ENCODE assay signal across 8 cellular contexts in genomic region chr3:128488995-128489859, GRCh38. TPM values are rescaled to one million over a fixed set of nuclear protein-coding genes. Genes with fewer than 3 reads are reported as not detected.
DNase-seq lines count a peak whose midpoint lies in the region; ATAC-seq, FAIRE-seq and TF ChIP-seq lines count a peak whose summit lies in the region.

No MANE protein-coding gene starts in this region.

- no peak for TF ChIP-seq POLR2A in A549 (IDR thresholded peaks at IDR 0.05; ENCODE audit: low read length)
- TF ChIP-seq POLR2A in stomach (IDR thresholded peaks at IDR 0.05) = no peak

- H3K36me3 ChIP-seq in PC-3 (ENCODE audit: low read depth, low read length) = no peaks in the 10 kb centered on the region
- H3K36me3 ChIP-seq in stomach = no peaks in the 10 kb centered on the region

- TF ChIP-seq RAD21 in A549 (conservative IDR thresholded peaks at IDR 0.05 in 1 of 2, IDR thresholded peaks at IDR 0.05 in 1 of 2) = no peak

- H3K4me3 ChIP-seq in A549 = peak overlapping the region; percentile 84
- H3K4me3 ChIP-seq in PC-3 (ENCODE audit: low read length) = peak overlapping the region; percentile 93
- H3K4me3 ChIP-seq in stomach = peak overlapping the region; percentile 49 to 68 (median 58)

- no peaks in the 10 kb centered on the region for H3F3A ChIP-seq in PC-3 (ENCODE audit: low read length, unreplicated experiment)

- H3K27me3 ChIP-seq in PC-3 (ENCODE audit: low read length) (no peaks in the 10 kb centered on the region), stomach (peaks cover 68 to 100% (median 100%) of the 10 kb centered on the region in 3 donors)

- 64% methylated on average over 19 of the region's 89 CpGs for WGBS in A549 (ENCODE audit: missing lambda C conversion rate)
- 0 to 3% (median 1%) methylated on average over 17 to 89 of the region's 89 CpGs for WGBS in stomach, 5 donors

- H3K4me1 ChIP-seq in A549 (peaks cover 6% of the 10 kb centered on the region; the same call in 2 of the 3 replicates), PC-3 (ENCODE audit: insufficient read depth, low read length) (peaks cover 22% of the 10 kb centered on the region), stomach (peaks cover 55 to 82% (median 68%) of the 10 kb centered on the region in 4 donors)

- FAIRE-seq in A549 (lab: Jason Lieb, UNC) = no peak
- FAIRE-seq in GM19239 (lab: Jason Lieb, UNC) = no peak

- TF ChIP-seq EP300 in A549 (IDR thresholded peaks at IDR 0.05) (no peak), stomach (IDR thresholded peaks at IDR 0.05) (no peak)

- H3K27ac ChIP-seq in A549 (peak overlapping the region; percentile 76 to 84), PC-3 (ENCODE audit: low read length) (peak overlapping the region; percentile 60), stomach (peak overlapping the region; percentile 31 to 80 (median 73))

- peaks cover 96% of the 10 kb centered on the region for H3K79me2 ChIP-seq in PC-3 (ENCODE audit: low read length)

- peak overlapping the region; percentile 99 for H3K4me2 ChIP-seq in A549
- H3K4me2 ChIP-seq in PC-3 (ENCODE audit: low read length) = peak overlapping the region; percentile 92

- no peaks in the 10 kb centered on the region for H3K9me3 ChIP-seq in A549
- H3K9me3 ChIP-seq in PC-3 (ENCODE audit: low read length) = no peaks in the 10 kb centered on the region
- no peaks in the 10 kb centered on the region for H3K9me3 ChIP-seq in stomach

- CTCF ChIA-PET in A549 (lab: Yijun Ruan, JAX) = interaction anchor here (0.8 to 6.1 kb wide), 3 partner anchors 10 to 63 kb away, joined by 3 to 27 read pairs (median 4); no protein-coding TSS in a partner anchor
- CTCF ChIA-PET in PC-3 (lab: Charles Lee) = interaction anchor here (0.5 kb wide), 2 partner anchors 8 to 398 kb away, joined by 3 to 5 read pairs; no protein-coding TSS in a partner anchor

- in situ Hi-C loops in T47D (cut with HindIII; ENCODE audit: low pct_unique_long_range_greater_than_20kb, low sequenced_read_pairs) = no loop called here

- BruUV-seq in PC-3 (replicated peaks; lab: Mats Ljungman, UMichigan) = no TSS peak

- ATAC-seq in A549 = no peak
- ATAC-seq in PC-3 = no peak; the same call in 1 of the 2 replicates
- ATAC-seq in left colon = peak; percentile 38
- ATAC-seq in HG03095 (IDR thresholded peaks at IDR 0.05; ENCODE audit: unreplicated experiment) = no peak

- DNase-seq in A549 (ENCODE audit: low read depth in 1 of 2, low spot score in 1 of 2) = no peak
- DNase-seq in GM20000 (ENCODE audit: low spot score) = peak; percentile 65
- peak; percentile 62 for DNase-seq in PC-3
- DNase-seq in T47D (ENCODE audit: low read depth in 1 of 2, low spot score in 1 of 2) = peak; percentile 71 to 88
- peak in 1 of 2 donors; percentile 37 for DNase-seq in left colon
- DNase-seq in stomach = no peak
- no peak for DNase-seq in GM19239 (ENCODE audit: insufficient read length, low spot score)

- H2AFZ ChIP-seq in PC-3 (ENCODE audit: low read length) = peak overlapping the region; percentile 68

- no peaks in the 10 kb centered on the region for H3K9me2 ChIP-seq in PC-3 (replicated peaks; ENCODE audit: low read length)

- no peaks in the 10 kb centered on the region; the same call in 1 of the 2 replicates for H4K20me1 ChIP-seq in PC-3 (ENCODE audit: low read length)

- TF ChIP-seq CTCF in A549 (IDR thresholded peaks at IDR 0.05) = no peak
- no peak for TF ChIP-seq CTCF in GM20000 (IDR thresholded peaks at IDR 0.05; ENCODE audit: extremely low read depth, missing control alignments)
- TF ChIP-seq CTCF in PC-3 (conservative IDR thresholded peaks at IDR 0.05; ENCODE audit: low read depth, low read length) = no peak
- TF ChIP-seq CTCF in stomach (IDR thresholded peaks at IDR 0.05) = no peak

- H3K9ac ChIP-seq in PC-3 (ENCODE audit: low read length) = peak overlapping the region; percentile 84

- POLR2A ChIA-PET in A549 (lab: Yijun Ruan, JAX) = no interaction called here
- POLR2A ChIA-PET in PC-3 (lab: Charles Lee; ENCODE audit: unreplicated experiment) = no interaction called here

- intact Hi-C loops in PC-3 (cut with micrococcal nuclease) = loop anchor here (2.0 kb wide), 1 partner anchor 56 kb away; no protein-coding TSS in a partner anchor
- intact Hi-C loops in left colon (cut with DNase I, micrococcal nuclease) = no loop called here
- intact Hi-C loops in stomach (cut with DNase I; ENCODE audit: low total_unique reads) = no loop called here

TF ChIP-seq in A549, 52 proteins besides CTCF, POLR2A, EP300 and RAD21:
- TF ChIP-seq E2F6 (IDR thresholded peaks at IDR 0.05; ENCODE audit: borderline replicate concordance, low read depth) = peak; percentile 18; the same call in 1 of the 2 replicates
- no peak for TF ChIP-seq CHD2 (IDR thresholded peaks at IDR 0.05; ENCODE audit: low read length, partially characterized antibody)

RNA-seq across cellular contexts. Expression of gene GATA2, which starts 3.8 kb away (rescaled TPM):
- 0.68 and 1.2 TPM in 2 replicates for polyA plus RNA-seq in A549 (2011; rRNA removed)
- 2.8 and 4.1 TPM in 2 replicates for polyA plus RNA-seq in A549 (2012; cell fraction: cytosol; rRNA removed)
- polyA plus RNA-seq in A549 (2012; cell fraction: nucleus; rRNA removed) = 5.0 and 5.4 TPM in 2 replicates
- 3.9 to 4.9 TPM (median 4.5 TPM) in 3 replicates for polyA plus RNA-seq in A549 (2017; fragmentation: RNase III; extraction: RNeasy Plus Mini Kit Qiagen cat#74134 plus additional on column Dnase treatment)
- polyA minus RNA-seq in A549 (2011; rRNA and poly(A)+ RNA removed) = 0.58 and 0.99 TPM in 2 replicates
- 26.8 and 32.4 TPM in 2 replicates for total RNA-seq in PC-3 (2014; rRNA removed)
- 1 to 10 TPM; 2.6 to 6.0 TPM for total RNA-seq in left colon
- total RNA-seq in stomach = 1 to 10 TPM; 2.6 to 9.1 (median 5.3) TPM
- polyA plus RNA-seq in stomach = 1 to 10 TPM; 2.3 to 3.5 (median 3.3) TPM

RNA-seq across cellular contexts. Expression of gene DNAJB8, which starts 22.5 kb away (rescaled TPM):
- polyA plus RNA-seq in A549 (2011; rRNA removed) = not detected in 2 replicates
- polyA plus RNA-seq in A549 (2012; cell fraction: cytosol; rRNA removed) = not detected in 2 replicates
- not detected in 2 replicates for polyA plus RNA-seq in A549 (2012; cell fraction: nucleus; rRNA removed)
- polyA plus RNA-seq in A549 (2017; fragmentation: RNase III; extraction: RNeasy Plus Mini Kit Qiagen cat#74134 plus additional on column Dnase treatment) = not detected in 3 replicates
- not detected in 2 replicates for polyA minus RNA-seq in A549 (2011; rRNA and poly(A)+ RNA removed)
- total RNA-seq in PC-3 (2014; rRNA removed) = not detected in 2 replicates
- not detected for total RNA-seq in left colon
- total RNA-seq in stomach = not detected
- not detected for polyA plus RNA-seq in stomach

Comparison
In these comparisons a context has a peak if more than half of its experiments do, and no peak if none do; other contexts are left out.
1. DNase-seq: peak in GM20000 (single experiment), PC-3 (single experiment) and T47D (2 of 2); none in A549 (0 of 2), stomach (single experiment) and GM19239 (single experiment).
2. Peak in every context shown above with its lines, with median percentiles within 50 percentile points of each other: H3K27ac ChIP-seq and H3K4me3 ChIP-seq.